In the genomic region with DNA sequence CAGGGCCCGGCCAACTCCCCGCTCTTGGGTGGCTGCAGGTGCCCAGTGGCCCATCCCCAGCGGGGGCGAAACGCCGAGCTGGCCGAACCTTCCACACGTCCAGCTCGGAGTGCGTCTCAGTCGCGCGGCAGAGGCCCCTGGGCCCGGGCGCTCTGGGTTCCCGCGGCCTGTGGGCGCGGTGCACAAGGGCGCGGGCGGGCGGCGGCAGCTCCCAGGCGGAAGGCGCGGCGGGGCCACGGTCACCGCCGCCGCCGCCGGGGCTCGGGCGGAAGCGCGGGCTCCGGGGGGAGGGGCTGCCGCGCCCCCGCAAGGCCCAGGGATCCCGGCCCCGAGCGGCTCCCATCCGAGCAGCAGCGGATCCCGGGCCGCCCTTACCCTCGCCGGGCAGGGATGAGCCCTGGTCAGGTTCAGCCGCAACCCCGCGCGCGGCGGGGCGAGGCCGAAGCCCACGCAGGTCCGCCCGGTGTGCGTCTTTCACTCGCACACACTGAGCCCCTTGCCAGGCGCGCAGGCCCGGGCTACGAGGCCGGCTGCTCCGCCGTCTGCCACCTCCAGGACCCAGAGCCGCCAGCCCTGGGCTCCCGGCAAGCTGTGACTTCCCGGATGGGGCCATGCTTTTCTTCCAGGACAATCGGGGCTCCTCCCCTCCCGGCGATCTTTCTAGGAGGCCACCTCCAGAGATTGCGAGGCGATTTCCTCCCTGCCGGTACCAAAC, we compare ENCODE assay signal across 1 cellular context.
TF ChIP-seq lines count a peak whose summit lies in the region.

No MANE protein-coding gene starts in this region.

TF ChIP-seq in HEK293, 187 proteins besides CTCF, POLR2A, EP300 and RAD21 (continued from another document and continues in another):
- TF ChIP-seq, protein P1, sequence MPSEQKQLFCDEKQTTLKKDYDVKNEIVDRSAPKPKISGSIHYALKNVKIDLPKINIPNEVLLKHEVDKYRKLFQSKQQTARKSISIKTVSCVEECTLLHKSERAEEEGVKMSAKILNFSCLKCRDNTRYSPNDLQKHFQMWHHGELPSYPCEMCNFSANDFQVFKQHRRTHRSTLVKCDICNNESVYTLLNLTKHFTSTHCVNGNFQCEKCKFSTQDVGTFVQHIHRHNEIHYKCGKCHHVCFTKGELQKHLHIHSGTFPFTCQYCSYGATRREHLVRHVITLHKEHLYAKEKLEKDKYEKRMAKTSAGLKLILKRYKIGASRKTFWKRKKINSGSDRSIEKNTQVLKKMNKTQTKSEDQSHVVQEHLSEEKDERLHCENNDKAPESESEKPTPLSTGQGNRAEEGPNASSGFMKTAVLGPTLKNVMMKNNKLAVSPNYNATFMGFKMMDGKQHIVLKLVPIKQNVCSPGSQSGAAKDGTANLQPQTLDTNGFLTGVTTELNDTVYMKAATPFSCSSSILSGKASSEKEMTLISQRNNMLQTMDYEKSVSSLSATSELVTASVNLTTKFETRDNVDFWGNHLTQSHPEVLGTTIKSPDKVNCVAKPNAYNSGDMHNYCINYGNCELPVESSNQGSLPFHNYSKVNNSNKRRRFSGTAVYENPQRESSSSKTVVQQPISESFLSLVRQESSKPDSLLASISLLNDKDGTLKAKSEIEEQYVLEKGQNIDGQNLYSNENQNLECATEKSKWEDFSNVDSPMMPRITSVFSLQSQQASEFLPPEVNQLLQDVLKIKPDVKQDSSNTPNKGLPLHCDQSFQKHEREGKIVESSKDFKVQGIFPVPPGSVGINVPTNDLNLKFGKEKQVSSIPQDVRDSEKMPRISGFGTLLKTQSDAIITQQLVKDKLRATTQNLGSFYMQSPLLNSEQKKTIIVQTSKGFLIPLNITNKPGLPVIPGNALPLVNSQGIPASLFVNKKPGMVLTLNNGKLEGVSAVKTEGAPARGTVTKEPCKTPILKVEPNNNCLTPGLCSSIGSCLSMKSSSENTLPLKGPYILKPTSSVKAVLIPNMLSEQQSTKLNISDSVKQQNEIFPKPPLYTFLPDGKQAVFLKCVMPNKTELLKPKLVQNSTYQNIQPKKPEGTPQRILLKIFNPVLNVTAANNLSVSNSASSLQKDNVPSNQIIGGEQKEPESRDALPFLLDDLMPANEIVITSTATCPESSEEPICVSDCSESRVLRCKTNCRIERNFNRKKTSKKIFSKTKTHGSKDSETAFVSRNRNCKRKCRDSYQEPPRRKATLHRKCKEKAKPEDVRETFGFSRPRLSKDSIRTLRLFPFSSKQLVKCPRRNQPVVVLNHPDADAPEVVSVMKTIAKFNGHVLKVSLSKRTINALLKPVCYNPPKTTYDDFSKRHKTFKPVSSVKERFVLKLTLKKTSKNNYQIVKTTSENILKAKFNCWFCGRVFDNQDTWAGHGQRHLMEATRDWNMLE (tag by site-specific recombination; conservative IDR thresholded peaks at IDR 0.05; ENCODE audit: low read depth), result no peak
- TF ChIP-seq ZBTB7A (tag by site-specific recombination; IDR thresholded peaks at IDR 0.05; ENCODE audit: low read depth) (no peak), ZNF561 (tag by site-specific recombination; IDR thresholded peaks at IDR 0.05; ENCODE audit: borderline replicate concordance) (peak; percentile 71; the same call in 1 of the 2 replicates), ZNF610 (tag by site-specific recombination; IDR thresholded peaks at IDR 0.05; ENCODE audit: borderline replicate concordance) (no peak), ZNF658 (tag by site-specific recombination; IDR thresholded peaks at IDR 0.05) (no peak), ZIC2 (tag by site-specific recombination; IDR thresholded peaks at IDR 0.05) (no peak), ZFP3 (tag by site-specific recombination; IDR thresholded peaks at IDR 0.05; ENCODE audit: low read depth) (no peak), ZNF157 (tag by site-specific recombination; IDR thresholded peaks at IDR 0.05) (no peak), ZNF707 (tag by site-specific recombination; IDR thresholded peaks at IDR 0.05) (no peak), ZFP37 (tag by site-specific recombination; IDR thresholded peaks at IDR 0.05) (no peak), ZNF10 (tag by site-specific recombination; IDR thresholded peaks at IDR 0.05) (no peak), ZNF530 (tag by site-specific recombination; IDR thresholded peaks at IDR 0.05; ENCODE audit: low read depth) (no peak), ZNF521 (tag by site-specific recombination; IDR thresholded peaks at IDR 0.05) (no peak), KLF16 (tag by site-specific recombination; IDR thresholded peaks at IDR 0.05) (0 out of 2 replicates have a peak, but pooled peaks have one; percentile 25), ZNF544 (tag by site-specific recombination; IDR thresholded peaks at IDR 0.05) (no peak), ZNF560 (tag by site-specific recombination; IDR thresholded peaks at IDR 0.05; ENCODE audit: borderline replicate concordance) (no peak), ZNF629 (tag by site-specific recombination; IDR thresholded peaks at IDR 0.05) (0 out of 2 replicates have a peak, but pooled peaks have one; percentile 13), KLF8 (tag by site-specific recombination; IDR thresholded peaks at IDR 0.05) (peak; percentile 46; the same call in 1 of the 2 replicates), ZNF350 (tag by site-specific recombination; IDR thresholded peaks at IDR 0.05) (no peak), ZNF146 (tag by site-specific recombination; IDR thresholded peaks at IDR 0.05) (no peak), ZFHX2 (tag by site-specific recombination; conservative IDR thresholded peaks at IDR 0.05) (no peak), OSR2 (tag by site-specific recombination; IDR thresholded peaks at IDR 0.05) (no peak), ZNF23 (tag by site-specific recombination; IDR thresholded peaks at IDR 0.05; ENCODE audit: borderline replicate concordance) (no peak), ZNF555 (tag by site-specific recombination; conservative IDR thresholded peaks at IDR 0.05) (no peak), ZNF37A (tag by site-specific recombination; IDR thresholded peaks at IDR 0.05) (no peak), ZNF239 (tag by site-specific recombination; IDR thresholded peaks at IDR 0.05) (no peak), ZFP41 (tag by site-specific recombination; IDR thresholded peaks at IDR 0.05; ENCODE audit: borderline replicate concordance) (no peak)
- TF ChIP-seq, protein P2, sequence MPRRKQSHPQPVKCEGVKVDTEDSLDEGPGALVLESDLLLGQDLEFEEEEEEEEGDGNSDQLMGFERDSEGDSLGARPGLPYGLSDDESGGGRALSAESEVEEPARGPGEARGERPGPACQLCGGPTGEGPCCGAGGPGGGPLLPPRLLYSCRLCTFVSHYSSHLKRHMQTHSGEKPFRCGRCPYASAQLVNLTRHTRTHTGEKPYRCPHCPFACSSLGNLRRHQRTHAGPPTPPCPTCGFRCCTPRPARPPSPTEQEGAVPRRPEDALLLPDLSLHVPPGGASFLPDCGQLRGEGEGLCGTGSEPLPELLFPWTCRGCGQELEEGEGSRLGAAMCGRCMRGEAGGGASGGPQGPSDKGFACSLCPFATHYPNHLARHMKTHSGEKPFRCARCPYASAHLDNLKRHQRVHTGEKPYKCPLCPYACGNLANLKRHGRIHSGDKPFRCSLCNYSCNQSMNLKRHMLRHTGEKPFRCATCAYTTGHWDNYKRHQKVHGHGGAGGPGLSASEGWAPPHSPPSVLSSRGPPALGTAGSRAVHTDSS (tag by site-specific recombination; IDR thresholded peaks at IDR 0.05), result no peak
- TF ChIP-seq, protein P3, sequence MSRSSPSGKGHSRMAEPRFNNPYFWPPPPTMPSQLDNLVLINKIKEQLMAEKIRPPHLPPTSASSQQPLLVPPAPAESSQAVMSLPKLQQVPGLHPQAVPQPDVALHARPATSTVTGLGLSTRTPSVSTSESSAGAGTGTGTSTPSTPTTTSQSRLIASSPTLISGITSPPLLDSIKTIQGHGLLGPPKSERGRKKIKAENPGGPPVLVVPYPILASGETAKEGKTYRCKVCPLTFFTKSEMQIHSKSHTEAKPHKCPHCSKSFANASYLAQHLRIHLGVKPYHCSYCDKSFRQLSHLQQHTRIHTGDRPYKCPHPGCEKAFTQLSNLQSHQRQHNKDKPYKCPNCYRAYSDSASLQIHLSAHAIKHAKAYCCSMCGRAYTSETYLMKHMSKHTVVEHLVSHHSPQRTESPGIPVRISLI (tag by site-specific recombination; IDR thresholded peaks at IDR 0.05), result no peak
- TF ChIP-seq, protein P4, sequence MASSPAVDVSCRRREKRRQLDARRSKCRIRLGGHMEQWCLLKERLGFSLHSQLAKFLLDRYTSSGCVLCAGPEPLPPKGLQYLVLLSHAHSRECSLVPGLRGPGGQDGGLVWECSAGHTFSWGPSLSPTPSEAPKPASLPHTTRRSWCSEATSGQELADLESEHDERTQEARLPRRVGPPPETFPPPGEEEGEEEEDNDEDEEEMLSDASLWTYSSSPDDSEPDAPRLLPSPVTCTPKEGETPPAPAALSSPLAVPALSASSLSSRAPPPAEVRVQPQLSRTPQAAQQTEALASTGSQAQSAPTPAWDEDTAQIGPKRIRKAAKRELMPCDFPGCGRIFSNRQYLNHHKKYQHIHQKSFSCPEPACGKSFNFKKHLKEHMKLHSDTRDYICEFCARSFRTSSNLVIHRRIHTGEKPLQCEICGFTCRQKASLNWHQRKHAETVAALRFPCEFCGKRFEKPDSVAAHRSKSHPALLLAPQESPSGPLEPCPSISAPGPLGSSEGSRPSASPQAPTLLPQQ (tag by site-specific recombination; IDR thresholded peaks at IDR 0.05), result peak; percentile 37; the same call in 1 of the 2 replicates
- TF ChIP-seq, protein P5, sequence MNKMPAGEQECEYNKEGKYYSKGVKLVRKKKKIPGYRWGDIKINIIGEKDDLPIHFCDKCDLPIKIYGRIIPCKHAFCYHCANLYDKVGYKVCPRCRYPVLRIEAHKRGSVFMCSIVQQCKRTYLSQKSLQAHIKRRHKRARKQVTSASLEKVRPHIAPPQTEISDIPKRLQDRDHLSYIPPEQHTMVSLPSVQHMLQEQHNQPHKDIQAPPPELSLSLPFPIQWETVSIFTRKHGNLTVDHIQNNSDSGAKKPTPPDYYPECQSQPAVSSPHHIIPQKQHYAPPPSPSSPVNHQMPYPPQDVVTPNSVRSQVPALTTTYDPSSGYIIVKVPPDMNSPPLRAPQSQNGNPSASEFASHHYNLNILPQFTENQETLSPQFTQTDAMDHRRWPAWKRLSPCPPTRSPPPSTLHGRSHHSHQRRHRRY (tag by site-specific recombination; IDR thresholded peaks at IDR 0.05), result no peak
- TF ChIP-seq, protein P6, sequence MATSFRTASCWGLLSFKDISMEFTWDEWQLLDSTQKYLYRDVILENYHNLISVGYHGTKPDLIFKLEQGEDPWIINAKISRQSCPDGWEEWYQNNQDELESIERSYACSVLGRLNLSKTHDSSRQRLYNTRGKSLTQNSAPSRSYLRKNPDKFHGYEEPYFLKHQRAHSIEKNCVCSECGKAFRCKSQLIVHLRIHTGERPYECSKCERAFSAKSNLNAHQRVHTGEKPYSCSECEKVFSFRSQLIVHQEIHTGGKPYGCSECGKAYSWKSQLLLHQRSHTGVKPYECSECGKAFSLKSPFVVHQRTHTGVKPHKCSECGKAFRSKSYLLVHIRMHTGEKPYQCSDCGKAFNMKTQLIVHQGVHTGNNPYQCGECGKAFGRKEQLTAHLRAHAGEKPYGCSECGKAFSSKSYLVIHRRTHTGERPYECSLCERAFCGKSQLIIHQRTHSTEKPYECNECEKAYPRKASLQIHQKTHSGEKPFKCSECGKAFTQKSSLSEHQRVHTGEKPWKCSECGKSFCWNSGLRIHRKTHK (tag by site-specific recombination; IDR thresholded peaks at IDR 0.05), result no peak
- TF ChIP-seq, protein P7, sequence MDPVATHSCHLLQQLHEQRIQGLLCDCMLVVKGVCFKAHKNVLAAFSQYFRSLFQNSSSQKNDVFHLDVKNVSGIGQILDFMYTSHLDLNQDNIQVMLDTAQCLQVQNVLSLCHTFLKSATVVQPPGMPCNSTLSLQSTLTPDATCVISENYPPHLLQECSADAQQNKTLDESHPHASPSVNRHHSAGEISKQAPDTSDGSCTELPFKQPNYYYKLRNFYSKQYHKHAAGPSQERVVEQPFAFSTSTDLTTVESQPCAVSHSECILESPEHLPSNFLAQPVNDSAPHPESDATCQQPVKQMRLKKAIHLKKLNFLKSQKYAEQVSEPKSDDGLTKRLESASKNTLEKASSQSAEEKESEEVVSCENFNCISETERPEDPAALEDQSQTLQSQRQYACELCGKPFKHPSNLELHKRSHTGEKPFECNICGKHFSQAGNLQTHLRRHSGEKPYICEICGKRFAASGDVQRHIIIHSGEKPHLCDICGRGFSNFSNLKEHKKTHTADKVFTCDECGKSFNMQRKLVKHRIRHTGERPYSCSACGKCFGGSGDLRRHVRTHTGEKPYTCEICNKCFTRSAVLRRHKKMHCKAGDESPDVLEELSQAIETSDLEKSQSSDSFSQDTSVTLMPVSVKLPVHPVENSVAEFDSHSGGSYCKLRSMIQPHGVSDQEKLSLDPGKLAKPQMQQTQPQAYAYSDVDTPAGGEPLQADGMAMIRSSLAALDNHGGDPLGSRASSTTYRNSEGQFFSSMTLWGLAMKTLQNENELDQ (tag by site-specific recombination; IDR thresholded peaks at IDR 0.05; ENCODE audit: low read depth), result no peak
- TF ChIP-seq, protein P8, sequence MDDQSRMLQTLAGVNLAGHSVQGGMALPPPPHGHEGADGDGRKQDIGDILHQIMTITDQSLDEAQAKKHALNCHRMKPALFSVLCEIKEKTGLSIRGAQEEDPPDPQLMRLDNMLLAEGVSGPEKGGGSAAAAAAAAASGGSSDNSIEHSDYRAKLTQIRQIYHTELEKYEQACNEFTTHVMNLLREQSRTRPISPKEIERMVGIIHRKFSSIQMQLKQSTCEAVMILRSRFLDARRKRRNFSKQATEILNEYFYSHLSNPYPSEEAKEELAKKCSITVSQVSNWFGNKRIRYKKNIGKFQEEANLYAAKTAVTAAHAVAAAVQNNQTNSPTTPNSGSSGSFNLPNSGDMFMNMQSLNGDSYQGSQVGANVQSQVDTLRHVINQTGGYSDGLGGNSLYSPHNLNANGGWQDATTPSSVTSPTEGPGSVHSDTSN (CRISPR knock-in tag; IDR thresholded peaks at IDR 0.05), result no peak
